27 cellular contexts compared by ENCODE assay signal in genomic region chr9:8332871-8333270, GRCh38.
"Had no signal": no experiment of that assay in that cellular context is flagged by ENCODE, and none has a peak within 500 bp of the region (broad histone marks: within the 10 kb centered on the region; RNA-seq: fewer than 3 reads in every experiment).

No MANE protein-coding gene starts in this region.

- ATAC-seq: activated CD8-positive, alpha-beta T cell treated with anti-CD3 and anti-CD28 coated beads for 36 hours; activated T-cell treated with anti-CD3 and anti-CD28 coated beads, Interleukin-2, amount 50 U/mL, for 4 hours; activated T-helper 17 cell treated with anti-CD3 and anti-CD28 coated beads, Interleukin-2, amount 50 U/mL, for 72 hours; body of pancreas; esophagus mucosa; foreskin keratinocyte; gastrocnemius medialis; T-helper 17 cell had no signal

- H3K27ac ChIP-seq: body of pancreas, breast epithelium, cardiac muscle cell, coronary artery, foreskin keratinocyte, gastrocnemius medialis had no signal

- H3K4me3 ChIP-seq: body of pancreas, breast epithelium, cardiac muscle cell, coronary artery, dorsolateral prefrontal cortex, gastrocnemius medialis had no signal

- H3K27me3 ChIP-seq: body of pancreas, breast epithelium, cardiac muscle cell, dorsolateral prefrontal cortex, foreskin keratinocyte, gastrocnemius medialis had no signal

- H3K36me3 ChIP-seq: breast epithelium, gastrocnemius medialis had no signal

- H3K4me1 ChIP-seq: breast epithelium, foreskin keratinocyte, gastrocnemius medialis had no signal

- DNase-seq: activated CD4-positive, alpha-beta T cell treated with anti-CD3 and anti-CD28 coated beads for 48 hours; activated CD4-positive, alpha-beta T cell treated with anti-CD3 and anti-CD28 coated beads, Interleukin-2, amount 50 U/mL, for 1 hour; activated CD4-positive, alpha-beta T cell treated with anti-CD3 and anti-CD28 coated beads, Interleukin-2, amount 50 U/mL, for 48 hours; activated CD8-positive, alpha-beta memory T cell treated with anti-CD3 and anti-CD28 coated beads for 24 hours; activated CD8-positive, alpha-beta T cell treated with anti-CD3 and anti-CD28 coated beads for 36 hours; activated effector memory CD4-positive, alpha-beta T cell treated with Interleukin-2 at 50 U/mL for 16 hours; activated gamma-delta T cell treated with Interleukin-2 at 50 U/mL for 16 hours; activated naive CD4-positive, alpha-beta T cell treated with anti-CD3 and anti-CD28 coated beads, Interleukin-2, amount 50 U/mL, for 16 hours; activated naive CD4-positive, alpha-beta T cell treated with Interleukin-2 at 50 U/mL for 16 hours; activated T-cell treated with anti-CD3 and anti-CD28 coated beads, Interleukin-2, amount 50 U/mL, for 4 hours; amniotic stem cell; anterior cingulate cortex; body of pancreas; central memory CD4-positive, alpha-beta T cell; cerebellar nuclear complex; dorsolateral prefrontal cortex; effector memory CD4-positive, alpha-beta T cell; endodermal cell; foreskin keratinocyte; gastrocnemius medialis; T-helper 1 cell; T-helper 17 cell had no signal
